ENCODE assay signal across 1 cellular context in the genomic region with DNA sequence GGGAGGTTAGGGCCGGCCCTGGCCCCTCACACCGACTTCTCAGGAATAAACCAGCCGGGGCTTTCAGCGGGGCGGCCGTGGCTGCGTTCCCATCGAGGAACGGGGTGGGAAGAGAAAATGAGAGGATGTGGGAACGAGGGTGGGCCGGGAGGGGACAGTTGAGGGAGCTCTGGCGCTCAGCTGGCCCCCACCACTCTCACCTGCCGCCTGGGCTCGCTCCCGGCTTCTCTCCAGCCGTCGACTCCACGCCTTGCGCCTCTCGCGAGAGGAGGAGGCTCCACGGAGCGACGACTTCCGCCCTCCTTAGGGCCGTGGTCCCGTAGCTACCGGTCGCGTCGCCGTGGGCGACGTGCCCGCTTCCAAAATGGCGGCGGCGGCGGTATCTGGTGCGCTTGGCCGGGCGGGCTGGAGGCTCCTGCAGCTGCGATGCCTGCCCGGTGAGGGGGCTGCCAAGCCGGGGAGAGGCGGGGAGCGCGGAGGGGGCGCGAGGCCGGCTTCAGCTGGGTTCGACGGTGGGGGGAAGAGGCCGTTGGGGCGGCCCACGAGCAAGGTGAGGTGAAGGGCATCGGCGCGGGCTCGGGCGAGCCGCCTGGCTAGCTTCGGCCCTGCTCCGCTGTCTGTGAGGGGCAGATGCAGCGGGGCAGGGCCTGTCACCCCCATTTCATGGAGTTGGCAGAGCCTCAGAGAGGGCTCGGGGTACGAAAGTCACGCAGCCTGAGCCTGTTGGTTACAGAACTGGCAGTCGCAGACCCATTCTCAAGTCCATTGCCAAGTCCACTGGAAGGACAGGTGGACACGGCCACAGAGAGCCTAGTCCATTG.
A peak's percentile ranks its signal among the peaks of the same experiment; 100 is the strongest.
TF ChIP-seq lines count a peak whose summit lies in the region.

TSS of gene CIAPIN1 (minus strand) at position 244 of the 821 bp plus-strand sequence. CDS start 6,457 bp downstream, outside the sequence.
A gene with protein sequence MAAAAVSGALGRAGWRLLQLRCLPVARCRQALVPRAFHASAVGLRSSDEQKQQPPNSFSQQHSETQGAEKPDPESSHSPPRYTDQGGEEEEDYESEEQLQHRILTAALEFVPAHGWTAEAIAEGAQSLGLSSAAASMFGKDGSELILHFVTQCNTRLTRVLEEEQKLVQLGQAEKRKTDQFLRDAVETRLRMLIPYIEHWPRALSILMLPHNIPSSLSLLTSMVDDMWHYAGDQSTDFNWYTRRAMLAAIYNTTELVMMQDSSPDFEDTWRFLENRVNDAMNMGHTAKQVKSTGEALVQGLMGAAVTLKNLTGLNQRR (plus strand): TSS at position 338 of the 821 bp plus-strand sequence. CDS start 27 bp downstream, at position 365.

TF ChIP-seq in K562, 482 proteins besides CTCF, POLR2A, EP300 and RAD21 (continued from another document and continues in another):
- TF ChIP-seq, protein P1, sequence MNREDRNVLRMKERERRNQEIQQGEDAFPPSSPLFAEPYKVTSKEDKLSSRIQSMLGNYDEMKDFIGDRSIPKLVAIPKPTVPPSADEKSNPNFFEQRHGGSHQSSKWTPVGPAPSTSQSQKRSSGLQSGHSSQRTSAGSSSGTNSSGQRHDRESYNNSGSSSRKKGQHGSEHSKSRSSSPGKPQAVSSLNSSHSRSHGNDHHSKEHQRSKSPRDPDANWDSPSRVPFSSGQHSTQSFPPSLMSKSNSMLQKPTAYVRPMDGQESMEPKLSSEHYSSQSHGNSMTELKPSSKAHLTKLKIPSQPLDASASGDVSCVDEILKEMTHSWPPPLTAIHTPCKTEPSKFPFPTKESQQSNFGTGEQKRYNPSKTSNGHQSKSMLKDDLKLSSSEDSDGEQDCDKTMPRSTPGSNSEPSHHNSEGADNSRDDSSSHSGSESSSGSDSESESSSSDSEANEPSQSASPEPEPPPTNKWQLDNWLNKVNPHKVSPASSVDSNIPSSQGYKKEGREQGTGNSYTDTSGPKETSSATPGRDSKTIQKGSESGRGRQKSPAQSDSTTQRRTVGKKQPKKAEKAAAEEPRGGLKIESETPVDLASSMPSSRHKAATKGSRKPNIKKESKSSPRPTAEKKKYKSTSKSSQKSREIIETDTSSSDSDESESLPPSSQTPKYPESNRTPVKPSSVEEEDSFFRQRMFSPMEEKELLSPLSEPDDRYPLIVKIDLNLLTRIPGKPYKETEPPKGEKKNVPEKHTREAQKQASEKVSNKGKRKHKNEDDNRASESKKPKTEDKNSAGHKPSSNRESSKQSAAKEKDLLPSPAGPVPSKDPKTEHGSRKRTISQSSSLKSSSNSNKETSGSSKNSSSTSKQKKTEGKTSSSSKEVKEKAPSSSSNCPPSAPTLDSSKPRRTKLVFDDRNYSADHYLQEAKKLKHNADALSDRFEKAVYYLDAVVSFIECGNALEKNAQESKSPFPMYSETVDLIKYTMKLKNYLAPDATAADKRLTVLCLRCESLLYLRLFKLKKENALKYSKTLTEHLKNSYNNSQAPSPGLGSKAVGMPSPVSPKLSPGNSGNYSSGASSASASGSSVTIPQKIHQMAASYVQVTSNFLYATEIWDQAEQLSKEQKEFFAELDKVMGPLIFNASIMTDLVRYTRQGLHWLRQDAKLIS (CRISPR knock-in tag; IDR thresholded peaks at IDR 0.05) = peak; percentile 70; the same call in 1 of the 2 replicates
- TF ChIP-seq CREM (IDR thresholded peaks at IDR 0.05; ENCODE audit: low read depth) (peak; percentile 98), ZSCAN29 (IDR thresholded peaks at IDR 0.05) (no peak), ZNF274 (IDR thresholded peaks at IDR 0.05; ENCODE audit: borderline replicate concordance, low read depth, low read length) (no peak), ZNF280B (CRISPR knock-in tag; IDR thresholded peaks at IDR 0.05) (no peak), DIDO1 (tag; IDR thresholded peaks at IDR 0.05; ENCODE audit: low read depth) (peak; percentile 51; the same call in 1 of the 2 replicates), KDM1A (IDR thresholded peaks at IDR 0.05) (no peak), ATF7 (IDR thresholded peaks at IDR 0.05) (peak; percentile 72; the same call in 1 of the 2 replicates), ZNF778 (CRISPR knock-in tag; IDR thresholded peaks at IDR 0.05) (no peak), SETDB1 (IDR thresholded peaks at IDR 0.05; ENCODE audit: low read length) (no peak), FOSL1 (tag; conservative IDR thresholded peaks at IDR 0.05) (0 out of 2 replicates have a peak, but pooled peaks have one; percentile 13), PRPF4 (IDR thresholded peaks at IDR 0.05; ENCODE audit: insufficient read depth, low read depth, low read length, poor library complexity, severe bottlenecking) (no peak), NCOA2 (IDR thresholded peaks at IDR 0.05; ENCODE audit: partially characterized antibody in 2 of 2) (no peak), SIRT6 (IDR thresholded peaks at IDR 0.05; ENCODE audit: low read depth, low read length) (no peak), ZNF583 (CRISPR knock-in tag; IDR thresholded peaks at IDR 0.05) (no peak), SP2 (IDR thresholded peaks at IDR 0.05; ENCODE audit: extremely low read depth, low read depth, low read length, poor library complexity, severe bottlenecking) (no peak), E2F3 (CRISPR knock-in tag; IDR thresholded peaks at IDR 0.05) (no peak), SIN3B (IDR thresholded peaks at IDR 0.05; ENCODE audit: low read depth) (peak; percentile 86), FOS (IDR thresholded peaks at IDR 0.05; ENCODE audit: extremely low read depth, insufficient read length) (no peak), GTF2E2 (tag; IDR thresholded peaks at IDR 0.05) (no peak), ATF1 (CRISPR knock-in tag; IDR thresholded peaks at IDR 0.05) (peak; percentile 86), ATF1 (tag; IDR thresholded peaks at IDR 0.05) (peak; percentile 95), HNRNPUL1 (IDR thresholded peaks at IDR 0.05; ENCODE audit: low read length) (no peak), MYNN (IDR thresholded peaks at IDR 0.05) (no peak), MYNN (CRISPR knock-in tag; IDR thresholded peaks at IDR 0.05) (no peak), HEY1 (CRISPR knock-in tag; IDR thresholded peaks at IDR 0.05; ENCODE audit: borderline replicate concordance) (no peak), ZFP36 (IDR thresholded peaks at IDR 0.05; ENCODE audit: low read depth, low read length, partially characterized antibody) (no peak), ZNF431 (CRISPR knock-in tag; IDR thresholded peaks at IDR 0.05) (no peak), ZNF41 (CRISPR knock-in tag; conservative IDR thresholded peaks at IDR 0.05) (no peak), ZFP91 (CRISPR knock-in tag; IDR thresholded peaks at IDR 0.05) (no peak), CREB3 (tag; conservative IDR thresholded peaks at IDR 0.05; ENCODE audit: low read depth) (no peak), FOXM1 (IDR thresholded peaks at IDR 0.05; ENCODE audit: low read depth) (no peak), FOXM1 (CRISPR knock-in tag; IDR thresholded peaks at IDR 0.05; ENCODE audit: low read depth) (no peak), ZNF354B (CRISPR knock-in tag; IDR thresholded peaks at IDR 0.05) (no peak), ILF3 (IDR thresholded peaks at IDR 0.05; ENCODE audit: borderline replicate concordance) (no peak), MLX (CRISPR knock-in tag; conservative IDR thresholded peaks at IDR 0.05) (no peak), SMAD3 (CRISPR knock-in tag; conservative IDR thresholded peaks at IDR 0.05) (0 out of 2 replicates have a peak, but pooled peaks have one; percentile 13), RNF219 (CRISPR knock-in tag; IDR thresholded peaks at IDR 0.05) (no peak)
- TF ChIP-seq, protein P2, sequence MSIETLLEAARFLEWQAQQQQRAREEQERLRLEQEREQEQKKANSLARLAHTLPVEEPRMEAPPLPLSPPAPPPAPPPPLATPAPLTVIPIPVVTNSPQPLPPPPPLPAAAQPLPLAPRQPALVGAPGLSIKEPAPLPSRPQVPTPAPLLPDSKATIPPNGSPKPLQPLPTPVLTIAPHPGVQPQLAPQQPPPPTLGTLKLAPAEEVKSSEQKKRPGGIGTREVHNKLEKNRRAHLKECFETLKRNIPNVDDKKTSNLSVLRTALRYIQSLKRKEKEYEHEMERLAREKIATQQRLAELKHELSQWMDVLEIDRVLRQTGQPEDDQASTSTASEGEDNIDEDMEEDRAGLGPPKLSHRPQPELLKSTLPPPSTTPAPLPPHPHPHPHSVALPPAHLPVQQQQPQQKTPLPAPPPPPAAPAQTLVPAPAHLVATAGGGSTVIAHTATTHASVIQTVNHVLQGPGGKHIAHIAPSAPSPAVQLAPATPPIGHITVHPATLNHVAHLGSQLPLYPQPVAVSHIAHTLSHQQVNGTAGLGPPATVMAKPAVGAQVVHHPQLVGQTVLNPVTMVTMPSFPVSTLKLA (conservative IDR thresholded peaks at IDR 0.05) = peak; percentile 94 to 97
- TF ChIP-seq, protein P3, sequence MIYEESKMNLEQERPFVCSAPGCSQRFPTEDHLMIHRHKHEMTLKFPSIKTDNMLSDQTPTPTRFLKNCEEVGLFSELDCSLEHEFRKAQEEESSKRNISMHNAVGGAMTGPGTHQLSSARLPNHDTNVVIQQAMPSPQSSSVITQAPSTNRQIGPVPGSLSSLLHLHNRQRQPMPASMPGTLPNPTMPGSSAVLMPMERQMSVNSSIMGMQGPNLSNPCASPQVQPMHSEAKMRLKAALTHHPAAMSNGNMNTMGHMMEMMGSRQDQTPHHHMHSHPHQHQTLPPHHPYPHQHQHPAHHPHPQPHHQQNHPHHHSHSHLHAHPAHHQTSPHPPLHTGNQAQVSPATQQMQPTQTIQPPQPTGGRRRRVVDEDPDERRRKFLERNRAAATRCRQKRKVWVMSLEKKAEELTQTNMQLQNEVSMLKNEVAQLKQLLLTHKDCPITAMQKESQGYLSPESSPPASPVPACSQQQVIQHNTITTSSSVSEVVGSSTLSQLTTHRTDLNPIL (CRISPR knock-in tag; IDR thresholded peaks at IDR 0.05) = no peak
- TF ChIP-seq, protein P4, sequence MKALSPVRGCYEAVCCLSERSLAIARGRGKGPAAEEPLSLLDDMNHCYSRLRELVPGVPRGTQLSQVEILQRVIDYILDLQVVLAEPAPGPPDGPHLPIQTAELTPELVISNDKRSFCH (CRISPR knock-in tag; IDR thresholded peaks at IDR 0.05) = no peak
- TF ChIP-seq, protein P4 (tag; IDR thresholded peaks at IDR 0.05) = no peak
- TF ChIP-seq, protein P5, sequence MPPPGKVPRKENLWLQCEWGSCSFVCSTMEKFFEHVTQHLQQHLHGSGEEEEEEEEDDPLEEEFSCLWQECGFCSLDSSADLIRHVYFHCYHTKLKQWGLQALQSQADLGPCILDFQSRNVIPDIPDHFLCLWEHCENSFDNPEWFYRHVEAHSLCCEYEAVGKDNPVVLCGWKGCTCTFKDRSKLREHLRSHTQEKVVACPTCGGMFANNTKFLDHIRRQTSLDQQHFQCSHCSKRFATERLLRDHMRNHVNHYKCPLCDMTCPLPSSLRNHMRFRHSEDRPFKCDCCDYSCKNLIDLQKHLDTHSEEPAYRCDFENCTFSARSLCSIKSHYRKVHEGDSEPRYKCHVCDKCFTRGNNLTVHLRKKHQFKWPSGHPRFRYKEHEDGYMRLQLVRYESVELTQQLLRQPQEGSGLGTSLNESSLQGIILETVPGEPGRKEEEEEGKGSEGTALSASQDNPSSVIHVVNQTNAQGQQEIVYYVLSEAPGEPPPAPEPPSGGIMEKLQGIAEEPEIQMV (tag; conservative IDR thresholded peaks at IDR 0.05; ENCODE audit: low read depth) = no peak
